In genomic region chr22:44068422-44069191, GRCh38 we compare ENCODE assay signal across 8 cellular contexts. TPM values are rescaled to one million over a fixed set of nuclear protein-coding genes. Genes with fewer than 3 reads are reported as not detected.
DNase-seq lines count a peak whose midpoint lies in the region; ATAC-seq and FAIRE-seq lines count a peak whose summit lies in the region.

No MANE protein-coding gene starts in this region.

- peaks cover 3% of the 10 kb centered on the region for H3K36me3 Mint-ChIP-seq in IgD-negative memory B cell

- FAIRE-seq in GM18507 (lab: Jason Lieb, UNC): peak; percentile 82

- ATAC-seq in sciatic nerve (peak; percentile 74), HG02623 (IDR thresholded peaks at IDR 0.05; ENCODE audit: unreplicated experiment) (no peak), HG03025 (IDR thresholded peaks at IDR 0.05; ENCODE audit: low FRiP score, unreplicated experiment) (no peak)

- peak overlapping the region; percentile 91 to 99 (median 95) for H3K27ac Mint-ChIP-seq in IgD-negative memory B cell

- DNase-seq in GM18507 (ENCODE audit: extremely low spot score, insufficient read length, low read depth): no peak
- peak; percentile 33 for DNase-seq in dermis blood vessel endothelial cell
- no peak for DNase-seq in sciatic nerve (ENCODE audit: low spot score)
- no peak for DNase-seq in LoVo (ENCODE audit: low spot score)
- no peak for DNase-seq in NAMALWA (ENCODE audit: low spot score)

- no peaks in the 10 kb centered on the region for H3K27me3 Mint-ChIP-seq in IgD-negative memory B cell

- H3K9me3 Mint-ChIP-seq in IgD-negative memory B cell: no peaks in the 10 kb centered on the region

- H3K4me1 Mint-ChIP-seq in IgD-negative memory B cell: peaks cover 30 to 42% (median 32%) of the 10 kb centered on the region in 3 donors

- intact Hi-C loops in sciatic nerve (cut with DNase I): no loop called here

- peak overlapping the region; percentile 65 to 86 (median 82) for H3K4me3 Mint-ChIP-seq in IgD-negative memory B cell

RNA-seq across cellular contexts. Expression of gene PARVB, which starts 44.5 kb away (rescaled TPM):
- polyA plus RNA-seq in IgD-negative memory B cell: 22.8 TPM
- 102 and 247 TPM in 2 replicates for total RNA-seq in dermis blood vessel endothelial cell
- 38.2 TPM for total RNA-seq in sciatic nerve
